26 cellular contexts compared by ENCODE assay signal in genomic region chrX:77731821-77732419, GRCh38. TPM values are rescaled to one million over a fixed set of nuclear protein-coding genes. Genes with fewer than 3 reads are reported as not detected.
DNase-seq lines count a peak whose midpoint lies in the region; ATAC-seq, FAIRE-seq and TF ChIP-seq lines count a peak whose summit lies in the region.
"Had no signal": no experiment of that assay in that cellular context is flagged by ENCODE, and none has a peak within 500 bp of the region (broad histone marks: within the 10 kb centered on the region; RNA-seq: fewer than 3 reads in every experiment).

No MANE protein-coding gene starts in this region.

- TF ChIP-seq CTCF in activated CD8-positive, alpha-beta T cell treated with anti-CD3 and anti-CD28 coated beads for 36 hours (IDR thresholded peaks at IDR 0.05): no peak
- TF ChIP-seq CTCF in K562 (IDR thresholded peaks at IDR 0.05 in 2 of 3, conservative IDR thresholded peaks at IDR 0.05 in 1 of 3; ENCODE audit: insufficient read depth in 2 of 3, low read depth in 1 of 3, low read length in 3 of 3) (no peak), natural killer cell (IDR thresholded peaks at IDR 0.05) (no peak)

- no peaks in the 10 kb centered on the region for H3K27me3 Mint-ChIP-seq in activated CD8-positive, alpha-beta T cell treated with anti-CD3 and anti-CD28 coated beads for 36 hours
- H3K27me3 Mint-ChIP-seq in activated CD8-positive, alpha-beta T cell treated with anti-CD3 and anti-CD28 coated beads, Interleukin-2, amount 10 ng/mL, durations not matched to agents 7 days and 5 days (ENCODE audit: low read depth): no peaks in the 10 kb centered on the region
- H3K27me3 Mint-ChIP-seq in natural killer cell (ENCODE audit: low read depth in 2 of 2): no peaks in the 10 kb centered on the region
- H3K27me3 Mint-ChIP-seq: activated CD4-positive, alpha-beta T cell treated with anti-CD3 and anti-CD28 coated beads, Interleukin-2, amount 10 ng/mL, durations not matched to agents 7 days and 5 days had no signal

- peaks cover 34% of the 10 kb centered on the region for H3K4me1 Mint-ChIP-seq in activated CD8-positive, alpha-beta T cell treated with anti-CD3 and anti-CD28 coated beads for 36 hours (ENCODE audit: low read depth)
- H3K4me1 Mint-ChIP-seq in activated CD8-positive, alpha-beta T cell treated with anti-CD3 and anti-CD28 coated beads, Interleukin-2, amount 10 ng/mL, durations not matched to agents 7 days and 5 days (ENCODE audit: low read depth): peaks cover 5% of the 10 kb centered on the region
- peaks cover 30 to 34% of the 10 kb centered on the region in 2 donors for H3K4me1 Mint-ChIP-seq in natural killer cell
- H3K4me1 Mint-ChIP-seq: nephron had no signal

- intact Hi-C loops in activated CD8-positive, alpha-beta T cell treated with anti-CD3 and anti-CD28 coated beads for 36 hours (cut with micrococcal nuclease): no loop called here
- intact Hi-C loops in K562 (cut with micrococcal nuclease): no loop called here
- intact Hi-C loops in natural killer cell (cut with micrococcal nuclease): no loop called here

- no peaks in the 10 kb centered on the region for H3K36me3 ChIP-seq in NT2/D1 (ENCODE audit: insufficient read depth, insufficient read length, low read length)
- no peaks in the 10 kb centered on the region for H3K36me3 ChIP-seq in K562 (ENCODE audit: control insufficient read depth, insufficient read depth, low read length)
- H3K36me3 ChIP-seq: ovary, WERI-Rb-1 had no signal

- no peaks in the 10 kb centered on the region for H3K27me3 ChIP-seq in NT2/D1 (ENCODE audit: insufficient read depth, insufficient read length)
- no peaks in the 10 kb centered on the region for H3K27me3 ChIP-seq in K562 (ENCODE audit: control insufficient read depth in 2 of 2, insufficient read depth in 2 of 2, low read length in 2 of 2)
- H3K27me3 ChIP-seq: ovary had no signal

- 36% methylated on average over 5 of the region's 7 CpGs for WGBS in K562 (ENCODE audit: insufficient coverage, low coverage, missing lambda C conversion rate)

- H3K9me3 ChIP-seq in NT2/D1 (ENCODE audit: insufficient read depth, low read length): peaks cover 4% of the 10 kb centered on the region; the same call in 1 of the 2 replicates
- H3K9me3 ChIP-seq in K562 (replicated peaks; ENCODE audit: control insufficient read depth, insufficient read depth, low read depth, low read length): no peaks in the 10 kb centered on the region
- H3K9me3 ChIP-seq: ovary had no signal

- peak; percentile 8 for DNase-seq in activated CD8-positive, alpha-beta T cell treated with anti-CD3 and anti-CD28 coated beads for 36 hours
- no peak for DNase-seq in activated CD8-positive, alpha-beta T cell treated with anti-CD3 and anti-CD28 coated beads, Interleukin-2, amount 10 ng/mL, durations not matched to agents 7 days and 5 days
- DNase-seq in NT2/D1 (ENCODE audit: low read depth, low spot score): no peak
- no peak for DNase-seq in K562 (ENCODE audit: extremely low read depth in 1 of 4, low spot score in 3 of 4)
- no peak for DNase-seq in natural killer cell
- DNase-seq in iPS-NIHi11 (ENCODE audit: low spot score): no peak
- DNase-seq: activated CD4-positive, alpha-beta T cell treated with anti-CD3 and anti-CD28 coated beads, Interleukin-2, amount 10 ng/mL, durations not matched to agents 7 days and 5 days; DMS153; dorsolateral prefrontal cortex; NCI-H1105 treated with DMSO at 0.1 percent for 48 hours; NCI-H2029; NCI-H526; ovary; SHP77; stimulated activated CD4-positive, alpha-beta T cell treated with anti-CD3 and anti-CD28 coated beads, Interleukin-2, amount 100 ng/mL, for 24 hours; T-helper 9 cell; WERI-Rb-1 had no signal

- no peak overlapping the region for H3K4me3 ChIP-seq in NT2/D1 (ENCODE audit: insufficient read length, low read depth)
- no peak overlapping the region for H3K4me3 ChIP-seq in K562
- H3K4me3 ChIP-seq: dorsolateral prefrontal cortex, ovary, smooth muscle cell had no signal

- peaks cover 31% of the 10 kb centered on the region for H3K79me2 ChIP-seq in K562 (ENCODE audit: control insufficient read depth, insufficient read depth, low read length)

- POLR2A ChIA-PET in activated CD8-positive, alpha-beta T cell treated with anti-CD3 and anti-CD28 coated beads for 36 hours (lab: Charles Lee): no interaction called here
- POLR2A ChIA-PET in activated CD8-positive, alpha-beta T cell treated with anti-CD3 and anti-CD28 coated beads, Interleukin-2, amount 10 ng/mL, durations not matched to agents 7 days and 5 days (lab: Charles Lee): no interaction called here
- POLR2A ChIA-PET in K562 (lab: Yijun Ruan, JAX): no interaction called here

- CTCF ChIA-PET in activated CD8-positive, alpha-beta T cell treated with anti-CD3 and anti-CD28 coated beads for 36 hours (lab: Charles Lee): no interaction called here
- CTCF ChIA-PET in activated CD8-positive, alpha-beta T cell treated with anti-CD3 and anti-CD28 coated beads, Interleukin-2, amount 10 ng/mL, durations not matched to agents 7 days and 5 days (lab: Charles Lee): no interaction called here
- CTCF ChIA-PET in K562 (lab: Yijun Ruan, JAX; ENCODE audit: low intra/inter-chr PET ratio): no interaction called here

- BruUV-seq in K562 (replicated peaks; lab: Mats Ljungman, UMichigan): no TSS peak

- in situ Hi-C loops in K562 (cut with MboI): no loop called here

- H3K9me1 ChIP-seq in K562 (ENCODE audit: control insufficient read depth, insufficient read depth, low read length): no peaks in the 10 kb centered on the region

- H3K4me2 ChIP-seq in K562 (ENCODE audit: insufficient read depth, low read length): no peak overlapping the region
- H3K4me2 ChIP-seq: smooth muscle cell had no signal

- no peak for TF ChIP-seq POLR2A in K562 (conservative IDR thresholded peaks at IDR 0.05)

- no peak for ATAC-seq in activated CD8-positive, alpha-beta T cell treated with anti-CD3 and anti-CD28 coated beads for 36 hours
- no peak for ATAC-seq in activated CD8-positive, alpha-beta T cell treated with anti-CD3 and anti-CD28 coated beads, Interleukin-2, amount 10 ng/mL, durations not matched to agents 7 days and 5 days
- 0 out of 3 replicates have a peak, but pooled peaks have one; percentile 27 for ATAC-seq in K562
- ATAC-seq in natural killer cell: peak in 1 of 3 donors; percentile 43
- no peak for ATAC-seq in GM21381 (IDR thresholded peaks at IDR 0.05; ENCODE audit: unreplicated experiment)
- no peak for ATAC-seq in HG03159 (IDR thresholded peaks at IDR 0.05; ENCODE audit: unreplicated experiment)
- ATAC-seq: Panc1 had no signal

- H2AFZ ChIP-seq in K562 (ENCODE audit: low read depth, low read length): no peak overlapping the region

- H3K4me1 ChIP-seq in NT2/D1 (ENCODE audit: insufficient read depth, insufficient read length) (peaks cover 2% of the 10 kb centered on the region), K562 (replicated peaks in 1 of 2; ENCODE audit: control insufficient read depth in 2 of 2, insufficient read depth in 2 of 2, low read length in 2 of 2) (peaks cover 0 to 3% of the 10 kb centered on the region in 2 experiments; a peak in 1 of 5 replicates)

- no peak overlapping the region for H3K27ac ChIP-seq in K562 (ENCODE audit: extremely low read depth, low read depth, low read length)
- H3K27ac ChIP-seq: 22Rv1, dorsolateral prefrontal cortex, ovary, WERI-Rb-1 had no signal

- FAIRE-seq in K562 (lab: Jason Lieb, UNC): no peak
- FAIRE-seq: endothelial cell of umbilical vein, H1, islet of Langerhans had no signal

- peaks cover 4% of the 10 kb centered on the region for H3K36me3 Mint-ChIP-seq in activated CD8-positive, alpha-beta T cell treated with anti-CD3 and anti-CD28 coated beads for 36 hours (ENCODE audit: low read depth)
- H3K36me3 Mint-ChIP-seq in activated CD8-positive, alpha-beta T cell treated with anti-CD3 and anti-CD28 coated beads, Interleukin-2, amount 10 ng/mL, durations not matched to agents 7 days and 5 days (ENCODE audit: low read depth): peaks cover 6% of the 10 kb centered on the region
- no peaks in the 10 kb centered on the region for H3K36me3 Mint-ChIP-seq in natural killer cell

- TF ChIP-seq RAD21 in K562 (CRISPR knock-in tag; conservative IDR thresholded peaks at IDR 0.05 in 1 of 2, IDR thresholded peaks at IDR 0.05 in 1 of 2): no peak

- peaks cover 3% of the 10 kb centered on the region for H3K9me3 Mint-ChIP-seq in activated CD8-positive, alpha-beta T cell treated with anti-CD3 and anti-CD28 coated beads for 36 hours
- no peaks in the 10 kb centered on the region for H3K9me3 Mint-ChIP-seq in activated CD8-positive, alpha-beta T cell treated with anti-CD3 and anti-CD28 coated beads, Interleukin-2, amount 10 ng/mL, durations not matched to agents 7 days and 5 days (ENCODE audit: insufficient read depth)
- no peaks in the 10 kb centered on the region for H3K9me3 Mint-ChIP-seq in natural killer cell

- no peak overlapping the region for H3K4me3 Mint-ChIP-seq in activated CD8-positive, alpha-beta T cell treated with anti-CD3 and anti-CD28 coated beads for 36 hours
- H3K4me3 Mint-ChIP-seq in activated CD8-positive, alpha-beta T cell treated with anti-CD3 and anti-CD28 coated beads, Interleukin-2, amount 10 ng/mL, durations not matched to agents 7 days and 5 days: no peak overlapping the region
- no peak overlapping the region for H3K4me3 Mint-ChIP-seq in natural killer cell
- H3K4me3 Mint-ChIP-seq: activated CD4-positive, alpha-beta T cell treated with anti-CD3 and anti-CD28 coated beads, Interleukin-2, amount 10 ng/mL, durations not matched to agents 7 days and 5 days; nephron had no signal

- no peak for TF ChIP-seq EP300 in K562 (IDR thresholded peaks at IDR 0.05; ENCODE audit: low read length)

- H4K20me1 ChIP-seq in K562 (replicated peaks; ENCODE audit: control insufficient read depth, insufficient read depth, low read length): no peaks in the 10 kb centered on the region

- no peak overlapping the region for H3K27ac Mint-ChIP-seq in activated CD8-positive, alpha-beta T cell treated with anti-CD3 and anti-CD28 coated beads for 36 hours
- H3K27ac Mint-ChIP-seq in activated CD8-positive, alpha-beta T cell treated with anti-CD3 and anti-CD28 coated beads, Interleukin-2, amount 10 ng/mL, durations not matched to agents 7 days and 5 days: no peak overlapping the region
- H3K27ac Mint-ChIP-seq in natural killer cell: peak overlapping the region; percentile 54 to 70
- H3K27ac Mint-ChIP-seq: activated CD4-positive, alpha-beta T cell treated with anti-CD3 and anti-CD28 coated beads, Interleukin-2, amount 10 ng/mL, durations not matched to agents 7 days and 5 days; nephron had no signal

- H3K9ac ChIP-seq in NT2/D1 (ENCODE audit: insufficient read length, low read depth): peak overlapping the region; percentile 32
- no peak overlapping the region for H3K9ac ChIP-seq in K562 (ENCODE audit: insufficient read depth in 1 of 2, low read depth in 2 of 2, low read length in 2 of 2)

RNA-seq across cellular contexts. Expression of gene ATRX, which starts 54.1 kb away (rescaled TPM):
- total RNA-seq in activated CD8-positive, alpha-beta T cell treated with anti-CD3 and anti-CD28 coated beads for 36 hours: 10 to 100 TPM; 51.6 to 60.9 TPM
- total RNA-seq in activated CD8-positive, alpha-beta T cell treated with anti-CD3 and anti-CD28 coated beads, Interleukin-2, amount 10 ng/mL, durations not matched to agents 7 days and 5 days: 10 to 100 TPM; 59.9 to 65.8 TPM
- total RNA-seq in K562 (2011; cell fraction: chromatin; rRNA removed; ENCODE audit: low replicate concordance): 16.3 and 89.5 TPM in 2 replicates
- 11.3 and 11.7 TPM in 2 replicates for total RNA-seq in K562 (2011; cell fraction: nucleolus; rRNA removed)
- total RNA-seq in K562 (2011; cell fraction: nucleoplasm; rRNA removed): 28.1 and 41.3 TPM in 2 replicates
- total RNA-seq in K562 (2014; rRNA removed): 15.6 and 26.7 TPM in 2 replicates
- total RNA-seq in K562 (2014; rRNA removed; fragmentation: Illumina TruSeq; extraction: Trizol): 23.1 and 25.9 TPM in 2 replicates
- 20.1 and 21.4 TPM in 2 replicates for total RNA-seq in K562 (2015; rRNA removed; fragmentation: Illumina TruSeq; extraction: Trizol)
- total RNA-seq in K562 (2021): 20.7 and 24.0 TPM in 2 replicates
- 14.6 and 22.2 TPM in 2 replicates for polyA plus RNA-seq in K562 (2011; rRNA removed)
- 5.9 TPM in 2 replicates for polyA plus RNA-seq in K562 (2011; cell fraction: cytosol; rRNA removed)
- polyA plus RNA-seq in K562 (2011; cell fraction: nucleus; rRNA removed): 30.6 and 35.5 TPM in 2 replicates
- 7.0 and 13.5 TPM in 2 replicates for polyA plus RNA-seq in K562 (2012)
- 12.6 and 13.1 TPM in 2 replicates for polyA plus RNA-seq in K562 (2014; fragmentation: Illumina TruSeq; extraction: Trizol)
- polyA plus RNA-seq in K562 (2014; fragmentation: Nextera tagmentation; extraction: Ambion mirVana): 10 to 100 TPM in 1 of 2 experiments, 1 to 10 TPM in 1; 7.7 to 11.8 TPM
- 12.9 and 20.2 TPM in 2 replicates for polyA plus RNA-seq in K562 (2014; rRNA removed)
- 48.8 and 51.3 TPM in 2 replicates for polyA minus RNA-seq in K562 (2011; rRNA and poly(A)+ RNA removed)
- 7.9 and 17.4 TPM in 2 replicates for polyA minus RNA-seq in K562 (2011; cell fraction: cytosol; rRNA and poly(A)+ RNA removed)
- 48.5 and 64.5 TPM in 2 replicates for polyA minus RNA-seq in K562 (2011; cell fraction: nucleus; rRNA and poly(A)+ RNA removed)
- 100 to 1,000 TPM; 136 to 162 (median 159) TPM for total RNA-seq in natural killer cell

Comparison
In these comparisons a context has a peak if more than half of its experiments do, and no peak if none do; other contexts are left out.
1. H3K27ac Mint-ChIP-seq: peak in natural killer cell (2 of 2); none in activated CD8-positive, alpha-beta T cell treated with anti-CD3 and anti-CD28 coated beads for 36 hours (single experiment) and activated CD8-positive, alpha-beta T cell treated with anti-CD3 and anti-CD28 coated beads, Interleukin-2, amount 10 ng/mL, durations not matched to agents 7 days and 5 days (single experiment).